ENCODE assay signal across 1 cellular context in the genomic region with DNA sequence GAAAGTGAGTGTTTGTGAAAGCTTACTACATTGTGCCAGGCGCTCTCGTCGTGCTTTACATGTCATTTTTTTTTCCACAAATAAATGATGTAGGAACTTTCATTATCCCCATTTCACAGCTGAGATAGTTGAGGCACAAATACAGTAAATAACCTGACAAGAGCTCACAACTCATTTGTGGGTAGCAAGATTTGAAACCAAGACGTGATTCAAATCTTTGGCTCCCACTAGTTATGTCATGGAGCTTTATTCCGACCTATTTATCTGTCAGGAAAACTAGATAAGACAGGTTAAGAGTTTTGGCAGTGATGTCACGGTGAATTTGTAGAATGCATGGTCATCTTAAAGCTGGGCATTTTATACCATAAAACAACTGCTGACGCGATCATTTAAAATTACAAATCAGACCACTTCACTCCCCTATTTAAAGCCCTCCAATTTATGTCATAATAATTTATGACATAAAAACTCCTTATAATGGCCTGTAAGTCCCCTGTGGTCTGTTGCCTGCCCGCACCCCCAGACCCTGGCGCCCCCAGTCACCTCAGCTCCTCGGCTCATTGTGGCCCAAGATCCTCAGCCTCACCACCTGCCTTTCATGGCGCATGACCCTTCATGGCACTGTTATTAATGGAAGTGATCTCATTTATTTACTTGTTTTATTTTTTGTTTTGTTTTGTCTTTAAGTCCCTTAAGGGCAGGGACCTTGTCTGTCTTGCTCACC.
TF ChIP-seq lines count a peak whose summit lies in the region.

No MANE protein-coding gene starts in this region.

TF ChIP-seq in K562, 482 proteins besides CTCF, POLR2A, EP300 and RAD21 (continued from another document and continues in another):
- TF ChIP-seq, protein P1, sequence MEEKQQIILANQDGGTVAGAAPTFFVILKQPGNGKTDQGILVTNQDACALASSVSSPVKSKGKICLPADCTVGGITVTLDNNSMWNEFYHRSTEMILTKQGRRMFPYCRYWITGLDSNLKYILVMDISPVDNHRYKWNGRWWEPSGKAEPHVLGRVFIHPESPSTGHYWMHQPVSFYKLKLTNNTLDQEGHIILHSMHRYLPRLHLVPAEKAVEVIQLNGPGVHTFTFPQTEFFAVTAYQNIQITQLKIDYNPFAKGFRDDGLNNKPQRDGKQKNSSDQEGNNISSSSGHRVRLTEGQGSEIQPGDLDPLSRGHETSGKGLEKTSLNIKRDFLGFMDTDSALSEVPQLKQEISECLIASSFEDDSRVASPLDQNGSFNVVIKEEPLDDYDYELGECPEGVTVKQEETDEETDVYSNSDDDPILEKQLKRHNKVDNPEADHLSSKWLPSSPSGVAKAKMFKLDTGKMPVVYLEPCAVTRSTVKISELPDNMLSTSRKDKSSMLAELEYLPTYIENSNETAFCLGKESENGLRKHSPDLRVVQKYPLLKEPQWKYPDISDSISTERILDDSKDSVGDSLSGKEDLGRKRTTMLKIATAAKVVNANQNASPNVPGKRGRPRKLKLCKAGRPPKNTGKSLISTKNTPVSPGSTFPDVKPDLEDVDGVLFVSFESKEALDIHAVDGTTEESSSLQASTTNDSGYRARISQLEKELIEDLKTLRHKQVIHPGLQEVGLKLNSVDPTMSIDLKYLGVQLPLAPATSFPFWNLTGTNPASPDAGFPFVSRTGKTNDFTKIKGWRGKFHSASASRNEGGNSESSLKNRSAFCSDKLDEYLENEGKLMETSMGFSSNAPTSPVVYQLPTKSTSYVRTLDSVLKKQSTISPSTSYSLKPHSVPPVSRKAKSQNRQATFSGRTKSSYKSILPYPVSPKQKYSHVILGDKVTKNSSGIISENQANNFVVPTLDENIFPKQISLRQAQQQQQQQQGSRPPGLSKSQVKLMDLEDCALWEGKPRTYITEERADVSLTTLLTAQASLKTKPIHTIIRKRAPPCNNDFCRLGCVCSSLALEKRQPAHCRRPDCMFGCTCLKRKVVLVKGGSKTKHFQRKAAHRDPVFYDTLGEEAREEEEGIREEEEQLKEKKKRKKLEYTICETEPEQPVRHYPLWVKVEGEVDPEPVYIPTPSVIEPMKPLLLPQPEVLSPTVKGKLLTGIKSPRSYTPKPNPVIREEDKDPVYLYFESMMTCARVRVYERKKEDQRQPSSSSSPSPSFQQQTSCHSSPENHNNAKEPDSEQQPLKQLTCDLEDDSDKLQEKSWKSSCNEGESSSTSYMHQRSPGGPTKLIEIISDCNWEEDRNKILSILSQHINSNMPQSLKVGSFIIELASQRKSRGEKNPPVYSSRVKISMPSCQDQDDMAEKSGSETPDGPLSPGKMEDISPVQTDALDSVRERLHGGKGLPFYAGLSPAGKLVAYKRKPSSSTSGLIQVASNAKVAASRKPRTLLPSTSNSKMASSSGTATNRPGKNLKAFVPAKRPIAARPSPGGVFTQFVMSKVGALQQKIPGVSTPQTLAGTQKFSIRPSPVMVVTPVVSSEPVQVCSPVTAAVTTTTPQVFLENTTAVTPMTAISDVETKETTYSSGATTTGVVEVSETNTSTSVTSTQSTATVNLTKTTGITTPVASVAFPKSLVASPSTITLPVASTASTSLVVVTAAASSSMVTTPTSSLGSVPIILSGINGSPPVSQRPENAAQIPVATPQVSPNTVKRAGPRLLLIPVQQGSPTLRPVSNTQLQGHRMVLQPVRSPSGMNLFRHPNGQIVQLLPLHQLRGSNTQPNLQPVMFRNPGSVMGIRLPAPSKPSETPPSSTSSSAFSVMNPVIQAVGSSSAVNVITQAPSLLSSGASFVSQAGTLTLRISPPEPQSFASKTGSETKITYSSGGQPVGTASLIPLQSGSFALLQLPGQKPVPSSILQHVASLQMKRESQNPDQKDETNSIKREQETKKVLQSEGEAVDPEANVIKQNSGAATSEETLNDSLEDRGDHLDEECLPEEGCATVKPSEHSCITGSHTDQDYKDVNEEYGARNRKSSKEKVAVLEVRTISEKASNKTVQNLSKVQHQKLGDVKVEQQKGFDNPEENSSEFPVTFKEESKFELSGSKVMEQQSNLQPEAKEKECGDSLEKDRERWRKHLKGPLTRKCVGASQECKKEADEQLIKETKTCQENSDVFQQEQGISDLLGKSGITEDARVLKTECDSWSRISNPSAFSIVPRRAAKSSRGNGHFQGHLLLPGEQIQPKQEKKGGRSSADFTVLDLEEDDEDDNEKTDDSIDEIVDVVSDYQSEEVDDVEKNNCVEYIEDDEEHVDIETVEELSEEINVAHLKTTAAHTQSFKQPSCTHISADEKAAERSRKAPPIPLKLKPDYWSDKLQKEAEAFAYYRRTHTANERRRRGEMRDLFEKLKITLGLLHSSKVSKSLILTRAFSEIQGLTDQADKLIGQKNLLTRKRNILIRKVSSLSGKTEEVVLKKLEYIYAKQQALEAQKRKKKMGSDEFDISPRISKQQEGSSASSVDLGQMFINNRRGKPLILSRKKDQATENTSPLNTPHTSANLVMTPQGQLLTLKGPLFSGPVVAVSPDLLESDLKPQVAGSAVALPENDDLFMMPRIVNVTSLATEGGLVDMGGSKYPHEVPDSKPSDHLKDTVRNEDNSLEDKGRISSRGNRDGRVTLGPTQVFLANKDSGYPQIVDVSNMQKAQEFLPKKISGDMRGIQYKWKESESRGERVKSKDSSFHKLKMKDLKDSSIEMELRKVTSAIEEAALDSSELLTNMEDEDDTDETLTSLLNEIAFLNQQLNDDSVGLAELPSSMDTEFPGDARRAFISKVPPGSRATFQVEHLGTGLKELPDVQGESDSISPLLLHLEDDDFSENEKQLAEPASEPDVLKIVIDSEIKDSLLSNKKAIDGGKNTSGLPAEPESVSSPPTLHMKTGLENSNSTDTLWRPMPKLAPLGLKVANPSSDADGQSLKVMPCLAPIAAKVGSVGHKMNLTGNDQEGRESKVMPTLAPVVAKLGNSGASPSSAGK (IDR thresholded peaks at IDR 0.05), result 0 out of 2 replicates have a peak, but pooled peaks have one; percentile 39
- TF ChIP-seq SP2 (IDR thresholded peaks at IDR 0.05; ENCODE audit: extremely low read depth, low read depth, low read length, poor library complexity, severe bottlenecking) (no peak), SAFB2 (IDR thresholded peaks at IDR 0.05; ENCODE audit: borderline replicate concordance, low read depth, low read length, severe bottlenecking) (no peak), ZSCAN29 (IDR thresholded peaks at IDR 0.05) (no peak), ARID1B (IDR thresholded peaks at IDR 0.05) (no peak), ETV6 (IDR thresholded peaks at IDR 0.05; ENCODE audit: borderline replicate concordance in 1 of 2, low read depth in 2 of 2, low read length in 1 of 2) (no peak), ETV6 (CRISPR knock-in tag; IDR thresholded peaks at IDR 0.05; ENCODE audit: borderline replicate concordance) (no peak), ZNF79 (CRISPR knock-in tag; IDR thresholded peaks at IDR 0.05; ENCODE audit: low read depth) (no peak), RUNX1 (IDR thresholded peaks at IDR 0.05; ENCODE audit: low read depth) (no peak), ERF (CRISPR knock-in tag; IDR thresholded peaks at IDR 0.05) (no peak), SP1 (CRISPR knock-in tag; IDR thresholded peaks at IDR 0.05) (peak; percentile 9; the same call in 1 of the 2 replicates), ZNF551 (CRISPR knock-in tag; IDR thresholded peaks at IDR 0.05) (no peak), ZNF384 (IDR thresholded peaks at IDR 0.05; ENCODE audit: low read depth, low read length) (0 out of 2 replicates have a peak, but pooled peaks have one; percentile 11), CEBPG (CRISPR knock-in tag; IDR thresholded peaks at IDR 0.05) (no peak; the same call in 1 of the 2 replicates), CEBPG (tag; conservative IDR thresholded peaks at IDR 0.05 in 1 of 2, IDR thresholded peaks at IDR 0.05 in 1 of 2) (peak in 1 of 2 experiments; percentile 20; a peak in 1 of 4 replicates), NEUROD1 (IDR thresholded peaks at IDR 0.05; ENCODE audit: borderline replicate concordance, low read depth, low read length, partially characterized antibody) (no peak), SMARCB1 (IDR thresholded peaks at IDR 0.05; ENCODE audit: insufficient read length, low read depth) (no peak), ZNF589 (CRISPR knock-in tag; IDR thresholded peaks at IDR 0.05; ENCODE audit: low read depth) (no peak), CHD4 (IDR thresholded peaks at IDR 0.05; ENCODE audit: insufficient read depth, insufficient replicate concordance, low read depth, low read length, poor library complexity, severe bottlenecking) (peak; percentile 68)
- TF ChIP-seq, protein P2, sequence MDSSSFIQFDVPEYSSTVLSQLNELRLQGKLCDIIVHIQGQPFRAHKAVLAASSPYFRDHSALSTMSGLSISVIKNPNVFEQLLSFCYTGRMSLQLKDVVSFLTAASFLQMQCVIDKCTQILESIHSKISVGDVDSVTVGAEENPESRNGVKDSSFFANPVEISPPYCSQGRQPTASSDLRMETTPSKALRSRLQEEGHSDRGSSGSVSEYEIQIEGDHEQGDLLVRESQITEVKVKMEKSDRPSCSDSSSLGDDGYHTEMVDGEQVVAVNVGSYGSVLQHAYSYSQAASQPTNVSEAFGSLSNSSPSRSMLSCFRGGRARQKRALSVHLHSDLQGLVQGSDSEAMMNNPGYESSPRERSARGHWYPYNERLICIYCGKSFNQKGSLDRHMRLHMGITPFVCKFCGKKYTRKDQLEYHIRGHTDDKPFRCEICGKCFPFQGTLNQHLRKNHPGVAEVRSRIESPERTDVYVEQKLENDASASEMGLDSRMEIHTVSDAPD (CRISPR knock-in tag; IDR thresholded peaks at IDR 0.05), result no peak
- TF ChIP-seq, protein P3, sequence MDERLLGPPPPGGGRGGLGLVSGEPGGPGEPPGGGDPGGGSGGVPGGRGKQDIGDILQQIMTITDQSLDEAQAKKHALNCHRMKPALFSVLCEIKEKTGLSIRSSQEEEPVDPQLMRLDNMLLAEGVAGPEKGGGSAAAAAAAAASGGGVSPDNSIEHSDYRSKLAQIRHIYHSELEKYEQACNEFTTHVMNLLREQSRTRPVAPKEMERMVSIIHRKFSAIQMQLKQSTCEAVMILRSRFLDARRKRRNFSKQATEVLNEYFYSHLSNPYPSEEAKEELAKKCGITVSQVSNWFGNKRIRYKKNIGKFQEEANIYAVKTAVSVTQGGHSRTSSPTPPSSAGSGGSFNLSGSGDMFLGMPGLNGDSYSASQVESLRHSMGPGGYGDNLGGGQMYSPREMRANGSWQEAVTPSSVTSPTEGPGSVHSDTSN (CRISPR knock-in tag; IDR thresholded peaks at IDR 0.05; ENCODE audit: low read depth), result no peak
- TF ChIP-seq, protein P3 (tag; conservative IDR thresholded peaks at IDR 0.05; ENCODE audit: low read depth), result no peak
- TF ChIP-seq, protein P4, sequence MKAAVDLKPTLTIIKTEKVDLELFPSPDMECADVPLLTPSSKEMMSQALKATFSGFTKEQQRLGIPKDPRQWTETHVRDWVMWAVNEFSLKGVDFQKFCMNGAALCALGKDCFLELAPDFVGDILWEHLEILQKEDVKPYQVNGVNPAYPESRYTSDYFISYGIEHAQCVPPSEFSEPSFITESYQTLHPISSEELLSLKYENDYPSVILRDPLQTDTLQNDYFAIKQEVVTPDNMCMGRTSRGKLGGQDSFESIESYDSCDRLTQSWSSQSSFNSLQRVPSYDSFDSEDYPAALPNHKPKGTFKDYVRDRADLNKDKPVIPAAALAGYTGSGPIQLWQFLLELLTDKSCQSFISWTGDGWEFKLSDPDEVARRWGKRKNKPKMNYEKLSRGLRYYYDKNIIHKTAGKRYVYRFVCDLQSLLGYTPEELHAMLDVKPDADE (conservative IDR thresholded peaks at IDR 0.05; ENCODE audit: control insufficient read depth, low read depth, low read length), result no peak
- TF ChIP-seq, protein P5, sequence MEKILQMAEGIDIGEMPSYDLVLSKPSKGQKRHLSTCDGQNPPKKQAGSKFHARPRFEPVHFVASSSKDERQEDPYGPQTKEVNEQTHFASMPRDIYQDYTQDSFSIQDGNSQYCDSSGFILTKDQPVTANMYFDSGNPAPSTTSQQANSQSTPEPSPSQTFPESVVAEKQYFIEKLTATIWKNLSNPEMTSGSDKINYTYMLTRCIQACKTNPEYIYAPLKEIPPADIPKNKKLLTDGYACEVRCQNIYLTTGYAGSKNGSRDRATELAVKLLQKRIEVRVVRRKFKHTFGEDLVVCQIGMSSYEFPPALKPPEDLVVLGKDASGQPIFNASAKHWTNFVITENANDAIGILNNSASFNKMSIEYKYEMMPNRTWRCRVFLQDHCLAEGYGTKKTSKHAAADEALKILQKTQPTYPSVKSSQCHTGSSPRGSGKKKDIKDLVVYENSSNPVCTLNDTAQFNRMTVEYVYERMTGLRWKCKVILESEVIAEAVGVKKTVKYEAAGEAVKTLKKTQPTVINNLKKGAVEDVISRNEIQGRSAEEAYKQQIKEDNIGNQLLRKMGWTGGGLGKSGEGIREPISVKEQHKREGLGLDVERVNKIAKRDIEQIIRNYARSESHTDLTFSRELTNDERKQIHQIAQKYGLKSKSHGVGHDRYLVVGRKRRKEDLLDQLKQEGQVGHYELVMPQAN (IDR thresholded peaks at IDR 0.05; ENCODE audit: borderline replicate concordance), result no peak
- TF ChIP-seq, protein P6, sequence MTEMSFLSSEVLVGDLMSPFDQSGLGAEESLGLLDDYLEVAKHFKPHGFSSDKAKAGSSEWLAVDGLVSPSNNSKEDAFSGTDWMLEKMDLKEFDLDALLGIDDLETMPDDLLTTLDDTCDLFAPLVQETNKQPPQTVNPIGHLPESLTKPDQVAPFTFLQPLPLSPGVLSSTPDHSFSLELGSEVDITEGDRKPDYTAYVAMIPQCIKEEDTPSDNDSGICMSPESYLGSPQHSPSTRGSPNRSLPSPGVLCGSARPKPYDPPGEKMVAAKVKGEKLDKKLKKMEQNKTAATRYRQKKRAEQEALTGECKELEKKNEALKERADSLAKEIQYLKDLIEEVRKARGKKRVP (CRISPR knock-in tag; IDR thresholded peaks at IDR 0.05), result no peak
- TF ChIP-seq, protein P7, sequence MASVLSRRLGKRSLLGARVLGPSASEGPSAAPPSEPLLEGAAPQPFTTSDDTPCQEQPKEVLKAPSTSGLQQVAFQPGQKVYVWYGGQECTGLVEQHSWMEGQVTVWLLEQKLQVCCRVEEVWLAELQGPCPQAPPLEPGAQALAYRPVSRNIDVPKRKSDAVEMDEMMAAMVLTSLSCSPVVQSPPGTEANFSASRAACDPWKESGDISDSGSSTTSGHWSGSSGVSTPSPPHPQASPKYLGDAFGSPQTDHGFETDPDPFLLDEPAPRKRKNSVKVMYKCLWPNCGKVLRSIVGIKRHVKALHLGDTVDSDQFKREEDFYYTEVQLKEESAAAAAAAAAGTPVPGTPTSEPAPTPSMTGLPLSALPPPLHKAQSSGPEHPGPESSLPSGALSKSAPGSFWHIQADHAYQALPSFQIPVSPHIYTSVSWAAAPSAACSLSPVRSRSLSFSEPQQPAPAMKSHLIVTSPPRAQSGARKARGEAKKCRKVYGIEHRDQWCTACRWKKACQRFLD (CRISPR knock-in tag; IDR thresholded peaks at IDR 0.05), result peak; percentile 49; the same call in 1 of the 2 replicates
- TF ChIP-seq, protein P8, sequence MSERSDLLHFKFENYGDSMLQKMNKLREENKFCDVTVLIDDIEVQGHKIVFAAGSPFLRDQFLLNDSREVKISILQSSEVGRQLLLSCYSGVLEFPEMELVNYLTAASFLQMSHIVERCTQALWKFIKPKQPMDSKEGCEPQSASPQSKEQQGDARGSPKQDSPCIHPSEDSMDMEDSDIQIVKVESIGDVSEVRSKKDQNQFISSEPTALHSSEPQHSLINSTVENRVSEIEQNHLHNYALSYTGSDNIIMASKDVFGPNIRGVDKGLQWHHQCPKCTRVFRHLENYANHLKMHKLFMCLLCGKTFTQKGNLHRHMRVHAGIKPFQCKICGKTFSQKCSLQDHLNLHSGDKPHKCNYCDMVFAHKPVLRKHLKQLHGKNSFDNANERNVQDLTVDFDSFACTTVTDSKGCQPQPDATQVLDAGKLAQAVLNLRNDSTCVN (CRISPR knock-in tag; IDR thresholded peaks at IDR 0.05), result no peak
